In genomic region chr10:73923935-73924598, GRCh38 we compare ENCODE assay signal across 1 cellular context.
TF ChIP-seq lines count a peak whose summit lies in the region.

No MANE protein-coding gene starts in this region.

TF ChIP-seq in IMR-90, 13 proteins besides CTCF, POLR2A, EP300 and RAD21:
- no peak for TF ChIP-seq CHD1 (IDR thresholded peaks at IDR 0.05; ENCODE audit: low read depth, low read length)
